ENCODE assay signal across 21 cellular contexts in the genomic region with DNA sequence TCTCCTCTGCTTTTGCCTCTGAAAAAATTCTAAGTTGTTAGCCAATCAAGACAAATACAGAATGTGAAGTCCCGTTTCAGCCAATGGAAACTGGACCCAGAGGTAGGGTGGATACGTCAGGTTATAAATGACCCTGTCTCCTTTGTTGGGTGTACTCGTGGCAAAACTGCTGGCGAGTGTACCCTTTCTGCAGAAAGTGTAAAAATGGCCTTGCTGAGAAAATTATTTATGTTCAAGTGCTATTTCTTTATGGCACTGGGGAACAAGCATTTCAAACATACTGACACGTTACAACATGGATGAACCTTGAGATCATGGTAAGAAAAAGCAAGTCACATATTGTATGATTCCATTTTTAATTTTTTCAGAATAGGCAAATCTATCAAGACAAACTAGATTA. TPM values are rescaled to one million over a fixed set of nuclear protein-coding genes. Genes with fewer than 3 reads are reported as not detected.
DNase-seq lines count a peak whose midpoint lies in the region; ATAC-seq, FAIRE-seq and TF ChIP-seq lines count a peak whose summit lies in the region.
"Had no signal": no experiment of that assay in that cellular context is flagged by ENCODE, and none has a peak within 500 bp of the region (broad histone marks: within the 10 kb centered on the region; RNA-seq: fewer than 3 reads in every experiment).

No MANE protein-coding gene starts in this region.

- no peaks in the 10 kb centered on the region for H3K4me1 Mint-ChIP-seq in Calu3 (ENCODE audit: low read depth, unreplicated experiment)
- peaks cover 44% of the 10 kb centered on the region for H3K4me1 Mint-ChIP-seq in activated T-helper 17 cell treated with anti-CD3 and anti-CD28 coated beads, Interleukin-2, amount 50 U/mL, for 72 hours
- peaks cover 70% of the 10 kb centered on the region for H3K4me1 Mint-ChIP-seq in activated T-cell treated with anti-CD3 and anti-CD28 coated beads, Interleukin-2, amount 50 U/mL, for 24 hours (ENCODE audit: low read depth)

- no TSS peak for BruUV-seq in Calu3 (replicated peaks; lab: Mats Ljungman, UMichigan)

- TF ChIP-seq CTCF in Calu3 (IDR thresholded peaks at IDR 0.05; ENCODE audit: unreplicated experiment): no peak
- TF ChIP-seq CTCF in HEK293 (tag by site-specific recombination; IDR thresholded peaks at IDR 0.05): no peak
- no peak for TF ChIP-seq CTCF in neutrophil (IDR thresholded peaks at IDR 0.05)
- TF ChIP-seq CTCF in D721Med (IDR thresholded peaks at IDR 0.05; ENCODE audit: insufficient read depth, missing control alignments): no peak

- H3K27me3 ChIP-seq in neutrophil: no peaks in the 10 kb centered on the region
- H3K27me3 ChIP-seq: BE2C had no signal

- H3K27ac Mint-ChIP-seq in Calu3 (ENCODE audit: unreplicated experiment): peak overlapping the region; percentile 28
- H3K27ac Mint-ChIP-seq in activated T-helper 17 cell treated with anti-CD3 and anti-CD28 coated beads, Interleukin-2, amount 50 U/mL, for 72 hours: peak overlapping the region; percentile 99
- H3K27ac Mint-ChIP-seq in activated T-cell treated with anti-CD3 and anti-CD28 coated beads, Interleukin-2, amount 50 U/mL, for 24 hours: no peak overlapping the region

- no peaks in the 10 kb centered on the region for H3K27me3 Mint-ChIP-seq in Calu3 (ENCODE audit: unreplicated experiment)
- H3K27me3 Mint-ChIP-seq in activated T-helper 17 cell treated with anti-CD3 and anti-CD28 coated beads, Interleukin-2, amount 50 U/mL, for 72 hours: no peaks in the 10 kb centered on the region
- H3K27me3 Mint-ChIP-seq in activated T-cell treated with anti-CD3 and anti-CD28 coated beads, Interleukin-2, amount 50 U/mL, for 24 hours: no peaks in the 10 kb centered on the region
- H3K27me3 Mint-ChIP-seq: CD4-positive, CD25-positive, alpha-beta regulatory T cell had no signal

- CTCF ChIA-PET in Calu3 (lab: Charles Lee) (no interaction called here), HEK293 (lab: Yijun Ruan, JAX) (no interaction called here)

- H3K4me3 ChIP-seq in HEK293 (ENCODE audit: low read depth, low read length): no peak overlapping the region
- H3K4me3 ChIP-seq in neutrophil (ENCODE audit: low read depth in 1 of 2, low read length in 1 of 2): no peak overlapping the region
- H3K4me3 ChIP-seq: GM23248 had no signal

- FAIRE-seq in D721Med (lab: Jason Lieb, UNC): no peak
- FAIRE-seq: A204.1, GM19239 had no signal

- no peak overlapping the region for H3K4me3 Mint-ChIP-seq in Calu3 (ENCODE audit: low read depth, unreplicated experiment)
- H3K4me3 Mint-ChIP-seq in activated T-helper 17 cell treated with anti-CD3 and anti-CD28 coated beads, Interleukin-2, amount 50 U/mL, for 72 hours: peak overlapping the region; percentile 93
- H3K4me3 Mint-ChIP-seq in activated T-cell treated with anti-CD3 and anti-CD28 coated beads, Interleukin-2, amount 50 U/mL, for 24 hours: no peak overlapping the region

- H3K27ac ChIP-seq in HEK293 (ENCODE audit: extremely low read depth, low read depth, low read length): no peak overlapping the region
- H3K27ac ChIP-seq in neutrophil: peak overlapping the region; percentile 83
- H3K27ac ChIP-seq: GM23248 had no signal

- H3K36me3 Mint-ChIP-seq in Calu3 (ENCODE audit: insufficient read depth, unreplicated experiment): peaks cover 81% of the 10 kb centered on the region
- H3K36me3 Mint-ChIP-seq in activated T-helper 17 cell treated with anti-CD3 and anti-CD28 coated beads, Interleukin-2, amount 50 U/mL, for 72 hours (ENCODE audit: low read depth): peaks cover 40% of the 10 kb centered on the region
- peaks cover 53% of the 10 kb centered on the region for H3K36me3 Mint-ChIP-seq in activated T-cell treated with anti-CD3 and anti-CD28 coated beads, Interleukin-2, amount 50 U/mL, for 24 hours (ENCODE audit: low read depth)

- ATAC-seq in activated T-helper 17 cell treated with anti-CD3 and anti-CD28 coated beads, Interleukin-2, amount 50 U/mL, for 72 hours (replicated peaks): no peak
- ATAC-seq in Right ventricle myocardium inferior: no peak

- DNase-seq in Calu3: no peak
- DNase-seq in activated T-cell treated with anti-CD3 and anti-CD28 coated beads, Interleukin-2, amount 50 U/mL, for 24 hours: no peak
- no peak for DNase-seq in Right ventricle myocardium inferior (ENCODE audit: missing footprints)
- DNase-seq in D721Med (ENCODE audit: insufficient read length, low spot score): no peak
- DNase-seq: ACHN; BE2C; C1 segment of cervical spinal cord; Caco-2; CD4-positive, CD25-positive, alpha-beta regulatory T cell; DMS79 treated with DMSO at 0.1 percent for 48 hours; GF-D8; GM23248; HCEC 1CT; Karpas-422 had no signal

- POLR2A ChIA-PET in HEK293 (lab: Yijun Ruan, JAX): no interaction called here

- H3K9me3 ChIP-seq in HEK293 (ENCODE audit: control insufficient read depth, insufficient read depth, low read depth, low read length): no peaks in the 10 kb centered on the region
- H3K9me3 ChIP-seq in neutrophil: no peaks in the 10 kb centered on the region
- H3K9me3 ChIP-seq: BE2C had no signal

- H3K4me1 ChIP-seq in HEK293 (ENCODE audit: control insufficient read depth, insufficient read depth, low read length): no peaks in the 10 kb centered on the region
- H3K4me1 ChIP-seq in neutrophil (ENCODE audit: control insufficient read depth in 1 of 2, insufficient read depth in 1 of 2, low read depth in 1 of 2, low read length in 1 of 2): peaks cover 57 to 62% of the 10 kb centered on the region in 2 experiments
- H3K4me1 ChIP-seq: BE2C had no signal

- H3K36me3 ChIP-seq in HEK293 (ENCODE audit: control insufficient read depth in 2 of 2, insufficient read depth in 1 of 2, low read length in 2 of 2) (peaks cover 0 to 7% of the 10 kb centered on the region in 2 experiments; a peak in 1 of 3 replicates), neutrophil (peaks cover 5% of the 10 kb centered on the region)
- H3K36me3 ChIP-seq: BE2C had no signal

- H3K9me3 Mint-ChIP-seq in Calu3 (ENCODE audit: low read depth, unreplicated experiment): no peaks in the 10 kb centered on the region
- H3K9me3 Mint-ChIP-seq in activated T-helper 17 cell treated with anti-CD3 and anti-CD28 coated beads, Interleukin-2, amount 50 U/mL, for 72 hours: peaks cover 7% of the 10 kb centered on the region
- H3K9me3 Mint-ChIP-seq in activated T-cell treated with anti-CD3 and anti-CD28 coated beads, Interleukin-2, amount 50 U/mL, for 24 hours: peaks cover 20% of the 10 kb centered on the region

- intact Hi-C loops in Calu3 (cut with micrococcal nuclease; ENCODE audit: unreplicated experiment) (no loop called here), Right ventricle myocardium inferior (cut with DNase I) (no loop called here)

TF ChIP-seq in HEK293, 187 proteins besides CTCF, POLR2A, EP300 and RAD21:
- TF ChIP-seq SETDB1 (IDR thresholded peaks at IDR 0.05; ENCODE audit: insufficient read length, low read length): peak; percentile 94
- TF ChIP-seq ZNF416 (tag by site-specific recombination; IDR thresholded peaks at IDR 0.05): no peak

RNA-seq across cellular contexts. Expression of a gene that starts 2.9 kb away (rescaled TPM):
- 34.2 and 34.3 TPM in 2 replicates for total RNA-seq in Calu3 (2022)
- total RNA-seq in activated T-helper 17 cell treated with anti-CD3 and anti-CD28 coated beads, Interleukin-2, amount 50 U/mL, for 72 hours: 10 to 100 TPM; 56.7 to 71.7 TPM
- 15.1 TPM for total RNA-seq in Right ventricle myocardium inferior

RNA-seq across cellular contexts. Expression of a gene that starts 47.4 kb away (rescaled TPM):
- total RNA-seq in Calu3 (2022) (0.85 and 2.1 TPM in 2 replicates), Right ventricle myocardium inferior (0.30 TPM)
- under 1 TPM; 0.34 to 0.58 TPM for total RNA-seq in activated T-helper 17 cell treated with anti-CD3 and anti-CD28 coated beads, Interleukin-2, amount 50 U/mL, for 72 hours
- total RNA-seq: Caco-2, GM23248, H4, HT-29 had no signal
